Comparison of ENCODE assay signal across 26 cellular contexts in the genomic region with DNA sequence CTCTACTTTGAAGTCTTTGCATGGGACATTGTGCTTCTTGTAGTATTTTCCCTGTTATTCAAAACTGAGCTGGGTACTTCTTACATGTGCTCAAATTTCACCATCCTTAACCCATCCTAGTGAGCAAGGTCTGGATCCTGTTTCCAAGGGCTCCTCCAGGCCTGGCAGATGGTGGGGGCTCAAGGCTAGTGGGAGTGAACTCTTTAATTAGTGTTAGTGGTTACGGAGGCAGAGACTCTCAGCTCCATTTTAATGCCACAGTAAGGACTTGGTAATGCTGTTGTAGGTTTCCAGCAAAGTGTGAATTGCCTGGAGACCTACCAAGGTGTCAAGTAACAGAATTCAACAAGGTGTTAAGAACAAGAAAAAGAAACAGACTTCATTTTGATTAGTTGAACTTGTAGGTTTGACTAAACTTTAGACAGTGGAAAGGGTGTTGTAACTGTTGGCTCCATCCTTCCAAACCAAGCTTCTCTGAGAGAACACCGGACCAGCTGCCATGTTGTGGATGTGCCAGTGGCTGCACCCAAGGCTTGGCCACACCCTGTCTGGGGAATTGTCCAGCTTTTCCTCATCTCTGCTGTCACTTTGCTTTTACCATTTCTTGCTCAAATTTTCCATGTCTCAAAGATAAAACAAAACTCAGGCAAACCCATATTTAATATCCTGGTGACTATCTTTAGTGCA.
DNase-seq lines count a peak whose midpoint lies in the region; ATAC-seq and TF ChIP-seq lines count a peak whose summit lies in the region.
"Had no signal": no experiment of that assay in that cellular context is flagged by ENCODE, and none has a peak within 500 bp of the region (broad histone marks: within the 10 kb centered on the region; RNA-seq: fewer than 3 reads in every experiment).

No MANE protein-coding gene starts in this region.

- H3K4me3 ChIP-seq in right cardiac atrium (ENCODE audit: low read length) (no peak overlapping the region), neural progenitor cell (no peak overlapping the region)
- H3K4me3 ChIP-seq in effector memory CD4-positive, alpha-beta T cell (ENCODE audit: insufficient read depth, low read depth, low read length, poor library complexity, severe bottlenecking): no peak overlapping the region
- H3K4me3 ChIP-seq: SJSA1, upper lobe of right lung had no signal

- no peaks in the 10 kb centered on the region for H3K36me3 ChIP-seq in neural progenitor cell
- no peaks in the 10 kb centered on the region for H3K36me3 ChIP-seq in effector memory CD4-positive, alpha-beta T cell (ENCODE audit: control insufficient read depth, insufficient read depth, low read length)
- H3K36me3 ChIP-seq: SJSA1, upper lobe of right lung had no signal

- peaks cover 3% of the 10 kb centered on the region for H3K27me3 Mint-ChIP-seq in brain
- H3K27me3 Mint-ChIP-seq in neural progenitor cell (ENCODE audit: insufficient read depth, low read depth): no peaks in the 10 kb centered on the region
- H3K27me3 Mint-ChIP-seq: activated naive CD8-positive, alpha-beta T cell; CD4-positive, alpha-beta memory T cell; stimulated activated memory B cell treated with anti-CD40 and anti-IgM and Interleukin-4, amounts not matched to agents 10 μg/mL and 1 μg/mL and 100 μg/mL, for 72 hours had no signal

- no peak overlapping the region for H2AFZ ChIP-seq in neural progenitor cell (replicated peaks)

- no peak overlapping the region for H3K4me2 ChIP-seq in neural progenitor cell

- DNase-seq in right cardiac atrium: peak; percentile 52 to 78 (median 65)
- DNase-seq in Right ventricle myocardium inferior (ENCODE audit: missing footprints): no peak
- DNase-seq in neural progenitor cell (ENCODE audit: low spot score): no peak
- no peak for DNase-seq in NCI-H1105 treated with DMSO at 0.1 percent for 48 hours (lab: John Stamatoyannopoulos, UW)
- no peak for DNase-seq in LoVo (ENCODE audit: low spot score)
- DNase-seq in G401 (ENCODE audit: low spot score): no peak
- DNase-seq in effector memory CD4-positive, alpha-beta T cell: no peak
- DNase-seq: activated CD4-positive, alpha-beta T cell treated with anti-CD3 and anti-CD28 coated beads for 48 hours; activated effector memory CD4-positive, alpha-beta T cell treated with Interleukin-2 at 50 U/mL for 16 hours; AML-193; effector CD4-positive, alpha-beta T cell; EL; GOT3; naive thymus-derived CD8-positive, alpha-beta T cell; NCI-H1105; NCI-H1930; nucleus accumbens; T-helper 9 cell; upper lobe of right lung had no signal

- peak in 1 of 2 donors; percentile 42 for ATAC-seq in right cardiac atrium
- ATAC-seq in Right ventricle myocardium inferior: no peak
- ATAC-seq: naive thymus-derived CD8-positive, alpha-beta T cell; upper lobe of right lung had no signal

- peaks cover 0 to 4% (median 2%) of the 10 kb centered on the region in 5 experiments for H3K9me3 Mint-ChIP-seq in brain
- H3K9me3 Mint-ChIP-seq in neural progenitor cell: no peaks in the 10 kb centered on the region
- H3K9me3 Mint-ChIP-seq: stimulated activated memory B cell treated with anti-CD40 and anti-IgM and Interleukin-4, amounts not matched to agents 10 μg/mL and 1 μg/mL and 100 μg/mL, for 72 hours had no signal

- H3K4me1 Mint-ChIP-seq in brain (peaks cover 12% of the 10 kb centered on the region), neural progenitor cell (peaks cover 6% of the 10 kb centered on the region)
- H3K4me1 Mint-ChIP-seq: CD4-positive, alpha-beta memory T cell; naive thymus-derived CD8-positive, alpha-beta T cell; stimulated activated memory B cell treated with anti-CD40 and anti-IgM and Interleukin-4, amounts not matched to agents 10 μg/mL and 1 μg/mL and 100 μg/mL, for 72 hours had no signal

- H3K27ac Mint-ChIP-seq in brain: peak overlapping the region in 4 of 5 experiments; percentile 37 to 87 (median 52)
- H3K27ac Mint-ChIP-seq in neural progenitor cell: peak overlapping the region; percentile 52
- H3K27ac Mint-ChIP-seq: activated naive CD8-positive, alpha-beta T cell; CD4-positive, alpha-beta memory T cell; naive thymus-derived CD8-positive, alpha-beta T cell; stimulated activated memory B cell treated with anti-CD40 and anti-IgM and Interleukin-4, amounts not matched to agents 10 μg/mL and 1 μg/mL and 100 μg/mL, for 72 hours had no signal

- WGBS in right cardiac atrium: 51% methylated on average over 2 of the region's 2 CpGs

- H3K27me3 ChIP-seq in right cardiac atrium (ENCODE audit: control insufficient read depth, insufficient read depth) (no peaks in the 10 kb centered on the region), neural progenitor cell (no peaks in the 10 kb centered on the region)
- H3K27me3 ChIP-seq in effector memory CD4-positive, alpha-beta T cell (replicated peaks; ENCODE audit: control insufficient read depth, insufficient read depth, low read length, poor library complexity, severe bottlenecking): no peaks in the 10 kb centered on the region
- H3K27me3 ChIP-seq: SJSA1, upper lobe of right lung had no signal

- no peaks in the 10 kb centered on the region for H4K20me1 ChIP-seq in neural progenitor cell (ENCODE audit: low read depth)

- in situ Hi-C loops in G401 (cut with HindIII; ENCODE audit: low sequenced_read_pairs): no loop called here

- H3K36me3 Mint-ChIP-seq in brain: no peaks in the 10 kb centered on the region
- H3K36me3 Mint-ChIP-seq in neural progenitor cell: no peaks in the 10 kb centered on the region
- H3K36me3 Mint-ChIP-seq: activated naive CD8-positive, alpha-beta T cell; CD4-positive, alpha-beta memory T cell; naive thymus-derived CD8-positive, alpha-beta T cell; stimulated activated memory B cell treated with anti-CD40 and anti-IgM and Interleukin-4, amounts not matched to agents 10 μg/mL and 1 μg/mL and 100 μg/mL, for 72 hours had no signal

- intact Hi-C loops in right cardiac atrium (cut with DNase I): no loop called here
- intact Hi-C loops in Right ventricle myocardium inferior (cut with DNase I): no loop called here

- H3K79me2 ChIP-seq in neural progenitor cell (ENCODE audit: low read depth): no peaks in the 10 kb centered on the region

- no peak overlapping the region for H3K9ac ChIP-seq in neural progenitor cell

- no peaks in the 10 kb centered on the region for H3K9me3 ChIP-seq in right cardiac atrium (ENCODE audit: control insufficient read depth, low read length)
- H3K9me3 ChIP-seq in neural progenitor cell (ENCODE audit: low read depth): no peaks in the 10 kb centered on the region
- H3K9me3 ChIP-seq in effector memory CD4-positive, alpha-beta T cell (ENCODE audit: control insufficient read depth, low read length): no peaks in the 10 kb centered on the region
- H3K9me3 ChIP-seq: SJSA1, upper lobe of right lung had no signal

- no peaks in the 10 kb centered on the region for H3K4me1 ChIP-seq in right cardiac atrium (ENCODE audit: control insufficient read depth, insufficient read depth, low read length)
- H3K4me1 ChIP-seq in neural progenitor cell: no peaks in the 10 kb centered on the region
- H3K4me1 ChIP-seq in effector memory CD4-positive, alpha-beta T cell (ENCODE audit: control insufficient read depth, insufficient read depth, low read length, poor library complexity, severe bottlenecking): no peaks in the 10 kb centered on the region
- H3K4me1 ChIP-seq: SJSA1, upper lobe of right lung had no signal

- TF ChIP-seq CTCF in brain (conservative IDR thresholded peaks at IDR 0.05) (no peak), neural progenitor cell (IDR thresholded peaks at IDR 0.05) (no peak)

- H3K4me3 Mint-ChIP-seq in brain (peak overlapping the region in 2 of 5 experiments; percentile 46 to 60), neural progenitor cell (no peak overlapping the region)
- H3K4me3 Mint-ChIP-seq: activated naive CD8-positive, alpha-beta T cell; CD4-positive, alpha-beta memory T cell; naive thymus-derived CD8-positive, alpha-beta T cell; stimulated activated memory B cell treated with anti-CD40 and anti-IgM and Interleukin-4, amounts not matched to agents 10 μg/mL and 1 μg/mL and 100 μg/mL, for 72 hours had no signal

- no peaks in the 10 kb centered on the region for H3F3A ChIP-seq in neural progenitor cell (ENCODE audit: low read depth)

- no peak overlapping the region for H3K27ac ChIP-seq in right cardiac atrium (ENCODE audit: low read length)
- no peak overlapping the region for H3K27ac ChIP-seq in neural progenitor cell
- no peak overlapping the region for H3K27ac ChIP-seq in effector memory CD4-positive, alpha-beta T cell (ENCODE audit: insufficient read depth, low read length, poor library complexity, severe bottlenecking)
- H3K27ac ChIP-seq: epithelial cell of prostate, SJSA1, upper lobe of right lung, VCaP had no signal

Comparison
In these comparisons a context has a peak if more than half of its experiments do, and no peak if none do; other contexts are left out.
1. DNase-seq: peak in right cardiac atrium (3 of 3); none in Right ventricle myocardium inferior (single experiment), neural progenitor cell (single experiment), NCI-H1105 treated with DMSO at 0.1 percent for 48 hours (single experiment), LoVo (single experiment), G401 (single experiment) and effector memory CD4-positive, alpha-beta T cell (0 of 3).